In the genomic region with DNA sequence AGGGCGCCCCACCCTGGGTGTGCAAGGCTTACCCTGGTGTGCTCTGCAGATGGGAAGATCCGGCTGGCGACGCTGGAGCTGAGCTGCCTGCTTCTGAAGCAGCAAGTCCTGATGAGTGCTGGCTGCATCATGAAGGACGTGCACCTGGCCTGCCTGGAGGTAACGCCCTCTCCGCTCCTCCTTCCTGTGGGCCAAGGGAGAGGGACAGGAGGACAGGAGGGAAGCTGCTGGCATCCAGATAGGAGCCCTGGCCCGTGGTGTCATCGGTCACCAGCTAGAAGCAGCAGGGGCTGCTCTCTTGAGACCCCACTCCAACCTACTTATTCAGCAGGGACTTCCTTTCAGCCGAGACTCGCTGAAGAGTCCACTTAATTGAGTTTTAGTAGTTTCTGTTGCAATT, we compare ENCODE assay signal across 26 cellular contexts.
"Had no signal": no experiment of that assay in that cellular context is flagged by ENCODE, and none has a peak within 500 bp of the region (broad histone marks: within the 10 kb centered on the region; RNA-seq: fewer than 3 reads in every experiment).

No MANE protein-coding gene starts in this region.

- DNase-seq: activated B cell treated with CpG ODN at 0.5 μM for 24 hours; activated CD4-positive, alpha-beta T cell treated with anti-CD3 and anti-CD28 coated beads for 1 hour; activated CD4-positive, alpha-beta T cell treated with anti-CD3 and anti-CD28 coated beads, Interleukin-2, amount 10 ng/mL, durations not matched to agents 24 days and 14 days; activated CD4-positive, alpha-beta T cell treated with anti-CD3 and anti-CD28 coated beads, Interleukin-2, amount 50 U/mL, for 48 hours; activated naive CD4-positive, alpha-beta T cell treated with Interleukin-2 at 50 U/mL for 16 hours; anterior cingulate cortex; cerebellar nuclear complex; KG1; NCI-H1092; NCI-H1417 treated with DMSO at 0.1 percent for 48 hours; NCI-H1694; NCI-H2029; NCI-H2107; NCI-H2171 treated with DMSO at 0.1 percent for 48 hours; NCI-H226; NCI-H69; NK-92 treated with Interleukin-12 subunit alpha and Interleukin-12 subunit beta, amount 100 ng/mL, for 24 hours; OCI-M1; RPMI8226; T-cell; T-helper 2 cell; T1000 had no signal

- H3K4me3 ChIP-seq: SK-N-MC had no signal

- ATAC-seq: activated naive CD4-positive, alpha-beta T cell treated with anti-CD3 and anti-CD28 coated beads, Interleukin-2, amount 50 U/mL, for 72 hours; Panc1; Right ventricle myocardium inferior; T-cell had no signal

- H3K27ac ChIP-seq: SK-N-MC had no signal
